In the genomic region with DNA sequence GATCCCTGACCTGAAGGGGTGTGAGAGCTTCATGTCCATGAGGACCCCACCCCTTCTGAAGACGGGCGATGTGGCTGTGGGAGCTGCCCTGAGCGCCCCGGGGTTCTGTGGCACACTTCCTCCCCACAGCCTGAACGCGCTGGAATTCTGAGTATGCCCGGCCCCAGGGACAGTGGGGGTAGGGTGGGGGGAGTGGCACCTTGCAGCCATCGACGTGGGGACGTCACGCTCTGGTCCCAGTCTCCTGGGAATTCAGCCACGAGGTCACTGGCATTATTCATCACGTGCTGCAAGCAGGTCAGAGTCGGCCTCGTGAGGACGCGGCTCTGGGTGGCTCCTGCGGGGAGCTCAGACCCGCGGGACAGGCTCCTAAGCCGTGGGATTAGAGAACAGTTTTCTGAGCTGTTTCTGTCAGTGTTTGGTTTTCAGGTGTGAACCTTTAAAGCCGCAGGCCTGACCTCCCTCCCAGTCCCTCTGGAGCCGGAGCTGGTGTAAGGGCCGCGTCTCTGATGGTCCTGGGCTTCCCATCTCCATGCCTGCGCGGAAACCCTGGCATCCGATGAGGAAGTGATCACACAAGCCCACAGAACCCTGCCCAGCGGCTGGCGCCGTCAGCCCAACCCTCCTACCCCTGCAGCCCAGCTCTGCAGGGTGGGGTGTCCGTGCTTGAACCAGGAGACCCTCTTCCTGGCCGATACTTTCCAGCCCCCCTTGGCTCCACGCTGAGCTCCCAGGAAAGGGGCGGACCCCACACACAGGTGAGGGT, we compare ENCODE assay signal across 1 cellular context.
TF ChIP-seq lines count a peak whose summit lies in the region.

No MANE protein-coding gene starts in this region.

TF ChIP-seq in GM23338, 12 proteins besides CTCF, POLR2A, EP300 and RAD21 (continued from another document):
- no peak for TF ChIP-seq ZNF462 (CRISPR knock-in tag; IDR thresholded peaks at IDR 0.05)
- TF ChIP-seq JUNB (IDR thresholded peaks at IDR 0.05; ENCODE audit: unreplicated experiment), result no peak
- TF ChIP-seq STAT1 (IDR thresholded peaks at IDR 0.05; ENCODE audit: unreplicated experiment), result no peak
- no peak for TF ChIP-seq EZH2phosphoT487 (IDR thresholded peaks at IDR 0.05; ENCODE audit: unreplicated experiment)
- TF ChIP-seq NANOG (IDR thresholded peaks at IDR 0.05; ENCODE audit: borderline replicate concordance), result no peak
- TF ChIP-seq EZH2 (IDR thresholded peaks at IDR 0.05; ENCODE audit: low read depth, unreplicated experiment), result no peak
- TF ChIP-seq, protein P1, sequence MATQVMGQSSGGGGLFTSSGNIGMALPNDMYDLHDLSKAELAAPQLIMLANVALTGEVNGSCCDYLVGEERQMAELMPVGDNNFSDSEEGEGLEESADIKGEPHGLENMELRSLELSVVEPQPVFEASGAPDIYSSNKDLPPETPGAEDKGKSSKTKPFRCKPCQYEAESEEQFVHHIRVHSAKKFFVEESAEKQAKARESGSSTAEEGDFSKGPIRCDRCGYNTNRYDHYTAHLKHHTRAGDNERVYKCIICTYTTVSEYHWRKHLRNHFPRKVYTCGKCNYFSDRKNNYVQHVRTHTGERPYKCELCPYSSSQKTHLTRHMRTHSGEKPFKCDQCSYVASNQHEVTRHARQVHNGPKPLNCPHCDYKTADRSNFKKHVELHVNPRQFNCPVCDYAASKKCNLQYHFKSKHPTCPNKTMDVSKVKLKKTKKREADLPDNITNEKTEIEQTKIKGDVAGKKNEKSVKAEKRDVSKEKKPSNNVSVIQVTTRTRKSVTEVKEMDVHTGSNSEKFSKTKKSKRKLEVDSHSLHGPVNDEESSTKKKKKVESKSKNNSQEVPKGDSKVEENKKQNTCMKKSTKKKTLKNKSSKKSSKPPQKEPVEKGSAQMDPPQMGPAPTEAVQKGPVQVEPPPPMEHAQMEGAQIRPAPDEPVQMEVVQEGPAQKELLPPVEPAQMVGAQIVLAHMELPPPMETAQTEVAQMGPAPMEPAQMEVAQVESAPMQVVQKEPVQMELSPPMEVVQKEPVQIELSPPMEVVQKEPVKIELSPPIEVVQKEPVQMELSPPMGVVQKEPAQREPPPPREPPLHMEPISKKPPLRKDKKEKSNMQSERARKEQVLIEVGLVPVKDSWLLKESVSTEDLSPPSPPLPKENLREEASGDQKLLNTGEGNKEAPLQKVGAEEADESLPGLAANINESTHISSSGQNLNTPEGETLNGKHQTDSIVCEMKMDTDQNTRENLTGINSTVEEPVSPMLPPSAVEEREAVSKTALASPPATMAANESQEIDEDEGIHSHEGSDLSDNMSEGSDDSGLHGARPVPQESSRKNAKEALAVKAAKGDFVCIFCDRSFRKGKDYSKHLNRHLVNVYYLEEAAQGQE (IDR thresholded peaks at IDR 0.05; ENCODE audit: unreplicated experiment), result no peak
- no peak for TF ChIP-seq POLR2AphosphoS5 (IDR thresholded peaks at IDR 0.05; ENCODE audit: low read depth)
- TF ChIP-seq CREB1 (CRISPR knock-in tag; IDR thresholded peaks at IDR 0.05; ENCODE audit: low read depth), result no peak
- no peak for TF ChIP-seq ZNF331 (CRISPR knock-in tag; IDR thresholded peaks at IDR 0.05; ENCODE audit: low read depth)
